In the genomic region with DNA sequence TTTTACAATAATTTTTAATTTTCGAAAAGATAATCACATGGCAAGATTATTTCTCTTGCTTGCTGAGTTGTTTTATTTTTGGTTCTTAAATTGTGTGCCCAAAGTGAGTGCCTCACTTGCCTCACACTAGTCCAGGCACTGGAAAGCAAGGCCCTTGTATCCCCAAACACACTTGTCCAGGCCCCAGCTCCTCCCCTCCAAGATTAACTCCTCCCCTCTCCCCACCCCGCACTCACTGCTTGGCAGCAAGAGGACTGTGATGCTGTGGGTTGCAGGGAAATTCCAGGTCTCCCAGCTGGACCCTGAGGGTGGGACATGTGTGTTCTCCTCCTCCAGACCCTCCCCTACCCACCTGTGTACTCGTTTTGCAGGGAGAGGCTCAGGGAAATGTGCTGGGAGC, we compare ENCODE assay signal across 28 cellular contexts. TPM values are rescaled to one million over a fixed set of nuclear protein-coding genes. Genes with fewer than 3 reads are reported as not detected.
DNase-seq lines count a peak whose midpoint lies in the region; ATAC-seq, FAIRE-seq and TF ChIP-seq lines count a peak whose summit lies in the region.
"Had no signal": no experiment of that assay in that cellular context is flagged by ENCODE, and none has a peak within 500 bp of the region (broad histone marks: within the 10 kb centered on the region; RNA-seq: fewer than 3 reads in every experiment).

No MANE protein-coding gene starts in this region.

- H2BK12ac ChIP-seq in neuronal stem cell (ENCODE audit: low read length): no peak overlapping the region

- H3K4me3 ChIP-seq in HCT116 (replicated peaks in 1 of 2; ENCODE audit: low read depth in 1 of 2, low read length in 2 of 2) (no peak overlapping the region), K562 (no peak overlapping the region), neuronal stem cell (ENCODE audit: low read length in 2 of 2) (peak overlapping the region in 1 of 2 donors; percentile 68)
- H3K4me3 ChIP-seq: BLaER1 had no signal

- no peak for TF ChIP-seq CTCF in HCT116 (IDR thresholded peaks at IDR 0.05 in 2 of 3, conservative IDR thresholded peaks at IDR 0.05 in 1 of 3; ENCODE audit: borderline replicate concordance in 1 of 3, insufficient read depth in 1 of 3, low read depth in 2 of 3, low read length in 2 of 3)
- no peak for TF ChIP-seq CTCF in K562 (IDR thresholded peaks at IDR 0.05 in 2 of 3, conservative IDR thresholded peaks at IDR 0.05 in 1 of 3; ENCODE audit: insufficient read depth in 2 of 3, low read depth in 1 of 3, low read length in 3 of 3)

- intact Hi-C loops in HCT116 (cut with micrococcal nuclease) (no loop called here), K562 (cut with micrococcal nuclease) (no loop called here)

- no peak overlapping the region for H3K4me2 ChIP-seq in HCT116 (ENCODE audit: low read length)
- peak overlapping the region; percentile 2; the same call in 1 of the 2 replicates for H3K4me2 ChIP-seq in K562 (ENCODE audit: insufficient read depth, low read length)
- H3K4me2 ChIP-seq in neuronal stem cell (ENCODE audit: insufficient read depth, low read length, poor library complexity, severe bottlenecking): no peak overlapping the region
- H3K4me2 ChIP-seq: BLaER1 had no signal

- no peak for TF ChIP-seq EP300 in K562 (IDR thresholded peaks at IDR 0.05; ENCODE audit: low read length)

- H4K91ac ChIP-seq in neuronal stem cell (ENCODE audit: low read depth, low read length, poor library complexity): no peak overlapping the region

- RAD21 ChIA-PET in HCT116 (lab: Charles Lee; ENCODE audit: low non-redundant PET in 1 of 2, low total read pairs in 2 of 2, uncharacterized antibody in 2 of 2, unreplicated experiment in 2 of 2): no interaction called here

- no peaks in the 10 kb centered on the region for H3K4me1 ChIP-seq in HCT116 (ENCODE audit: control insufficient read depth in 1 of 2, insufficient read depth in 2 of 2, low read length in 2 of 2)
- H3K4me1 ChIP-seq in K562 (replicated peaks in 1 of 2; ENCODE audit: control insufficient read depth in 2 of 2, insufficient read depth in 2 of 2, low read length in 2 of 2): peaks cover 15 to 20% of the 10 kb centered on the region in 2 experiments
- no peaks in the 10 kb centered on the region for H3K4me1 ChIP-seq in neuronal stem cell (ENCODE audit: control insufficient read depth in 2 of 2, insufficient read depth in 1 of 2, low read depth in 1 of 2, low read length in 2 of 2)
- H3K4me1 ChIP-seq: BE2C had no signal

- H2BK120ac ChIP-seq in neuronal stem cell (ENCODE audit: low read depth, low read length): no peak overlapping the region

- in situ Hi-C loops in K562 (cut with MboI): no loop called here

- H3K36me3 ChIP-seq in HCT116 (ENCODE audit: control insufficient read depth in 1 of 2, insufficient read depth in 2 of 2, low read length in 2 of 2) (no peaks in the 10 kb centered on the region), K562 (ENCODE audit: control insufficient read depth, insufficient read depth, low read length) (no peaks in the 10 kb centered on the region), neuronal stem cell (replicated peaks in 1 of 2; ENCODE audit: control insufficient read depth in 2 of 2, insufficient read depth in 2 of 2, low read length in 2 of 2) (no peaks in the 10 kb centered on the region)
- H3K36me3 ChIP-seq: BE2C, BLaER1 had no signal

- H3K27ac ChIP-seq in HCT116 (ENCODE audit: low read depth, low read length) (no peak overlapping the region), K562 (ENCODE audit: extremely low read depth, low read depth, low read length) (no peak overlapping the region), neuronal stem cell (replicated peaks; ENCODE audit: low read length) (no peak overlapping the region)
- H3K27ac ChIP-seq: BLaER1 had no signal

- H2BK5ac ChIP-seq in neuronal stem cell (ENCODE audit: low read length): no peak overlapping the region

- ATAC-seq in HCT116: peak; percentile 58; the same call in 1 of the 2 replicates
- peak; percentile 90 for ATAC-seq in K562

- H2BK15ac ChIP-seq in neuronal stem cell (ENCODE audit: low read length): no peak overlapping the region

- H3K14ac ChIP-seq in neuronal stem cell (ENCODE audit: low read length): peak overlapping the region; percentile 25

- POLR2A ChIA-PET in HCT116 (lab: Charles Lee): no interaction called here
- POLR2A ChIA-PET in K562 (lab: Yijun Ruan, JAX): interaction anchor here (0.8 to 1.0 kb wide), 5 partner anchors 9 to 206 kb away, joined by 3 to 4 read pairs (median 4); no protein-coding TSS in a partner anchor

- H3K9ac ChIP-seq in HCT116 (ENCODE audit: low read length) (no peak overlapping the region), K562 (ENCODE audit: insufficient read depth in 1 of 2, low read depth in 2 of 2, low read length in 2 of 2) (0 out of 4 replicates have a peak overlapping the region, but pooled peaks of 1 of the 2 experiments have one; percentile 17), neuronal stem cell (ENCODE audit: low read depth, low read length, poor library complexity) (no peak overlapping the region)
- H3K9ac ChIP-seq: BLaER1 had no signal

- TF ChIP-seq RAD21 in HCT116 (IDR thresholded peaks at IDR 0.05; ENCODE audit: low read depth) (no peak), K562 (CRISPR knock-in tag; conservative IDR thresholded peaks at IDR 0.05 in 1 of 2, IDR thresholded peaks at IDR 0.05 in 1 of 2) (no peak)

- DNase-seq in HCT116 (ENCODE audit: low read depth, low spot score): no peak
- DNase-seq in K562 (ENCODE audit: extremely low read depth in 1 of 4, low spot score in 3 of 4): peak in 3 of 4 experiments; percentile 26 to 63 (median 48)
- no peak for DNase-seq in neuronal stem cell (ENCODE audit: low spot score)
- DNase-seq in ureter (ENCODE audit: low spot score): peak; percentile 12
- DNase-seq in NCI-H69 (lab: John Stamatoyannopoulos, UW): no peak
- no peak for DNase-seq in NCI-H1417 treated with DMSO at 0.1 percent for 48 hours (lab: John Stamatoyannopoulos, UW)
- DNase-seq in DMS53 treated with DMSO at 0.1 percent for 48 hours (lab: John Stamatoyannopoulos, UW; ENCODE audit: unreplicated experiment): no peak
- DNase-seq: 8988T; ACHN; BE2C; C1 segment of cervical spinal cord; CD4-positive, alpha-beta memory T cell; CD4-positive, CD25-positive, alpha-beta regulatory T cell; CD8-positive, alpha-beta memory T cell; COR-L47; DMS 273 treated with DMSO at 0.1 percent for 48 hours; DMS153; DMS53; DMS79 treated with DMSO at 0.1 percent for 48 hours; GF-D8 had no signal

- no peak overlapping the region for H3K4ac ChIP-seq in neuronal stem cell (ENCODE audit: low read length)

- no peaks in the 10 kb centered on the region for H3K9me1 ChIP-seq in K562 (ENCODE audit: control insufficient read depth, insufficient read depth, low read length)

- BruUV-seq in HCT116 (replicated peaks; lab: Mats Ljungman, UMichigan): no TSS peak
- BruUV-seq in K562 (replicated peaks; lab: Mats Ljungman, UMichigan): no TSS peak

- H3K9me2 ChIP-seq in HCT116 (ENCODE audit: insufficient read depth): no peaks in the 10 kb centered on the region

- no peaks in the 10 kb centered on the region for H3K79me1 ChIP-seq in neuronal stem cell (ENCODE audit: low read depth, low read length)

- no peak overlapping the region for H2AK5ac ChIP-seq in neuronal stem cell (ENCODE audit: low read depth, low read length)

- H3K9me3 ChIP-seq in HCT116 (ENCODE audit: control insufficient read depth in 1 of 2, insufficient read depth in 1 of 2, low read depth in 1 of 2, low read length in 2 of 2) (no peaks in the 10 kb centered on the region), K562 (replicated peaks; ENCODE audit: control insufficient read depth, insufficient read depth, low read depth, low read length) (no peaks in the 10 kb centered on the region), neuronal stem cell (replicated peaks in 1 of 2; ENCODE audit: control insufficient read depth in 2 of 2, insufficient read depth in 1 of 2, low read depth in 1 of 2, low read length in 2 of 2) (peaks cover 0 to 45% of the 10 kb centered on the region in 2 donors)
- H3K9me3 ChIP-seq: BE2C, BLaER1 had no signal

- no peak overlapping the region for H4K8ac ChIP-seq in neuronal stem cell (ENCODE audit: low read depth, low read length)

- CTCF ChIA-PET in HCT116 (lab: Charles Lee) (no interaction called here), K562 (lab: Yijun Ruan, JAX; ENCODE audit: low intra/inter-chr PET ratio) (no interaction called here)

- H3K27me3 ChIP-seq in HCT116 (ENCODE audit: insufficient read depth, low read length) (peaks cover 20% of the 10 kb centered on the region; the same call in 1 of the 2 replicates), K562 (ENCODE audit: control insufficient read depth in 2 of 2, insufficient read depth in 2 of 2, low read length in 2 of 2) (no peaks in the 10 kb centered on the region), neuronal stem cell (ENCODE audit: control insufficient read depth in 3 of 3, insufficient read depth in 3 of 3, low read depth in 1 of 3, low read length in 3 of 3) (peaks cover 0 to 6% (median 1%) of the 10 kb centered on the region in 3 experiments)
- H3K27me3 ChIP-seq: BE2C, BLaER1 had no signal

- H4K20me1 ChIP-seq in HCT116 (ENCODE audit: insufficient read depth) (no peaks in the 10 kb centered on the region), K562 (replicated peaks; ENCODE audit: control insufficient read depth, insufficient read depth, low read length) (no peaks in the 10 kb centered on the region)
- H4K20me1 ChIP-seq: BLaER1 had no signal

- H3K23ac ChIP-seq in neuronal stem cell (ENCODE audit: low read depth, low read length, poor library complexity): no peak overlapping the region

- TF ChIP-seq POLR2A in HCT116 (IDR thresholded peaks at IDR 0.05; ENCODE audit: borderline replicate concordance, extremely low read depth, insufficient read depth, insufficient read length) (no peak), K562 (conservative IDR thresholded peaks at IDR 0.05) (no peak)

- WGBS in K562 (ENCODE audit: insufficient coverage, low coverage, missing lambda C conversion rate): 13% methylated on average over 3 of the region's 3 CpGs
- WGBS in neuronal stem cell (ENCODE audit: extremely low coverage in 2 of 2, insufficient read length in 2 of 2, insufficient replicate concordance in 1 of 2), 2 donors: no CpG with 5 or more reads among the region's 3 CpGs

- H2AFZ ChIP-seq in HCT116 (ENCODE audit: low read depth, low read length, poor library complexity, severe bottlenecking) (no peak overlapping the region), K562 (ENCODE audit: low read depth, low read length) (peak overlapping the region; percentile 81), neuronal stem cell (ENCODE audit: low read length) (no peak overlapping the region)

- no peak overlapping the region for H3K18ac ChIP-seq in neuronal stem cell (ENCODE audit: low read length)

- FAIRE-seq in K562 (lab: Jason Lieb, UNC): peak; percentile 51
- FAIRE-seq: A204.1, G401.6, GM12891, GM19239 had no signal

- H3K79me2 ChIP-seq in HCT116 (ENCODE audit: insufficient read depth, low read length) (no peaks in the 10 kb centered on the region), K562 (ENCODE audit: control insufficient read depth, insufficient read depth, low read length) (no peaks in the 10 kb centered on the region; the same call in 2 of the 3 replicates)

RNA-seq across cellular contexts. Expression of gene SIGLEC12, which starts 3.9 kb away (rescaled TPM):
- not detected for total RNA-seq in HCT116 (2021; ENCODE audit: unreplicated experiment)
- not detected in 2 replicates for polyA plus RNA-seq in HCT116 (2012)
- total RNA-seq in K562 (2011; cell fraction: chromatin; rRNA removed; ENCODE audit: low replicate concordance): 1.7 and 3.3 TPM in 2 replicates
- 3.0 TPM in 2 replicates for total RNA-seq in K562 (2011; cell fraction: nucleolus; rRNA removed)
- total RNA-seq in K562 (2011; cell fraction: nucleoplasm; rRNA removed): 2.5 and 2.7 TPM in 2 replicates
- total RNA-seq in K562 (2014; rRNA removed): 0.45 and 0.69 TPM in 2 replicates
- total RNA-seq in K562 (2014; rRNA removed; fragmentation: Illumina TruSeq; extraction: Trizol): 0.26 and 0.33 TPM in 2 replicates
- 0.83 and 0.90 TPM in 2 replicates for total RNA-seq in K562 (2015; rRNA removed; fragmentation: Illumina TruSeq; extraction: Trizol)
- total RNA-seq in K562 (2021): 0.69 and 0.83 TPM in 2 replicates
- 1.3 and 3.1 TPM in 2 replicates for polyA plus RNA-seq in K562 (2011; rRNA removed)
- 1.9 and 2.3 TPM in 2 replicates for polyA plus RNA-seq in K562 (2011; cell fraction: cytosol; rRNA removed)
- 7.8 and 9.4 TPM in 2 replicates for polyA plus RNA-seq in K562 (2011; cell fraction: nucleus; rRNA removed)
- polyA plus RNA-seq in K562 (2012): 0.90 and 2.6 TPM in 2 replicates
- 0.61 and 1.3 TPM in 2 replicates for polyA plus RNA-seq in K562 (2014; fragmentation: Illumina TruSeq; extraction: Trizol)
- under 1 TPM; 0.08 to 0.10 TPM for polyA plus RNA-seq in K562 (2014; fragmentation: Nextera tagmentation; extraction: Ambion mirVana)
- polyA plus RNA-seq in K562 (2014; rRNA removed): 0.54 and 0.85 TPM in 2 replicates
- 2.0 and 2.7 TPM in 2 replicates for polyA minus RNA-seq in K562 (2011; rRNA and poly(A)+ RNA removed)
- polyA minus RNA-seq in K562 (2011; cell fraction: cytosol; rRNA and poly(A)+ RNA removed): 1.5 TPM in 1 of 2 replicates, not detected in the other
- polyA minus RNA-seq in K562 (2011; cell fraction: nucleus; rRNA and poly(A)+ RNA removed): 2.7 and 6.8 TPM in 2 replicates
- polyA plus RNA-seq in neuronal stem cell (2013, experiment 1 of 2): not detected
- polyA plus RNA-seq in neuronal stem cell (2013, experiment 2 of 2): not detected
- total RNA-seq in ureter: 0.34 TPM
- total RNA-seq: A673; CD4-positive, alpha-beta memory T cell; CD4-positive, CD25-positive, alpha-beta regulatory T cell had no signal
- polyA plus RNA-seq: AG04450; CD4-positive, alpha-beta memory T cell had no signal

RNA-seq across cellular contexts. Expression of gene CEACAM18, which starts 19.3 kb away (rescaled TPM):
- total RNA-seq in HCT116 (2021; ENCODE audit: unreplicated experiment) (not detected), K562 (2014; rRNA removed) (0.09 and 0.16 TPM in 2 replicates), K562 (2014; rRNA removed; fragmentation: Illumina TruSeq; extraction: Trizol) (0.22 TPM in 1 of 2 replicates, not detected in the other), K562 (2015; rRNA removed; fragmentation: Illumina TruSeq; extraction: Trizol) (0.18 and 0.23 TPM in 2 replicates), K562 (2021) (0.16 and 0.24 TPM in 2 replicates), ureter (not detected)
- polyA plus RNA-seq in HCT116 (2012): not detected in 2 replicates
- 0.67 and 0.93 TPM in 2 replicates for total RNA-seq in K562 (2011; cell fraction: chromatin; rRNA removed; ENCODE audit: low replicate concordance)
- 0.17 and 0.66 TPM in 2 replicates for total RNA-seq in K562 (2011; cell fraction: nucleolus; rRNA removed)
- total RNA-seq in K562 (2011; cell fraction: nucleoplasm; rRNA removed): 1.0 and 1.4 TPM in 2 replicates
- polyA plus RNA-seq in K562 (2011; rRNA removed) (0.07 and 0.11 TPM in 2 replicates), K562 (2014; fragmentation: Illumina TruSeq; extraction: Trizol) (not detected in 2 replicates), K562 (2014; fragmentation: Nextera tagmentation; extraction: Ambion mirVana) (under 1 TPM in 1 of 2 experiments, not detected in 1; 0.08 TPM), K562 (2014; rRNA removed) (not detected in 2 replicates)
- polyA plus RNA-seq in K562 (2011; cell fraction: cytosol; rRNA removed): 0.07 TPM in 1 of 2 replicates, not detected in the other
- 0.11 and 0.13 TPM in 2 replicates for polyA plus RNA-seq in K562 (2011; cell fraction: nucleus; rRNA removed)
- 0.06 and 0.13 TPM in 2 replicates for polyA plus RNA-seq in K562 (2012)
- polyA minus RNA-seq in K562 (2011; rRNA and poly(A)+ RNA removed): 0.60 TPM in 1 of 2 replicates, not detected in the other
- not detected in 2 replicates for polyA minus RNA-seq in K562 (2011; cell fraction: cytosol; rRNA and poly(A)+ RNA removed)
- 0.56 TPM in 1 of 2 replicates, not detected in the other for polyA minus RNA-seq in K562 (2011; cell fraction: nucleus; rRNA and poly(A)+ RNA removed)
- not detected for polyA plus RNA-seq in neuronal stem cell (2013, experiment 1 of 2)
- not detected for polyA plus RNA-seq in neuronal stem cell (2013, experiment 2 of 2)
- total RNA-seq: A673; CD4-positive, alpha-beta memory T cell; CD4-positive, CD25-positive, alpha-beta regulatory T cell; CD8-positive, alpha-beta memory T cell had no signal
- polyA plus RNA-seq: AG04450; CD14-positive monocyte; CD4-positive, alpha-beta memory T cell; CD4-positive, CD25-positive, alpha-beta regulatory T cell; CD8-positive, alpha-beta memory T cell had no signal

RNA-seq across cellular contexts. Expression of gene SIGLEC6, which starts 33.8 kb away (rescaled TPM):
- total RNA-seq in HCT116 (2021; ENCODE audit: unreplicated experiment) (not detected), K562 (2014; rRNA removed) (1.00 and 1.0 TPM in 2 replicates), K562 (2014; rRNA removed; fragmentation: Illumina TruSeq; extraction: Trizol) (0.73 TPM in 2 replicates), K562 (2015; rRNA removed; fragmentation: Illumina TruSeq; extraction: Trizol) (17.5 and 21.9 TPM in 2 replicates), K562 (2021) (0.58 and 0.71 TPM in 2 replicates), ureter (2.2 TPM)
- not detected in 2 replicates for polyA plus RNA-seq in HCT116 (2012)
- 0.67 TPM in 1 of 2 replicates, not detected in the other for total RNA-seq in K562 (2011; cell fraction: chromatin; rRNA removed; ENCODE audit: low replicate concordance)
- total RNA-seq in K562 (2011; cell fraction: nucleolus; rRNA removed): 0.26 and 0.67 TPM in 2 replicates
- total RNA-seq in K562 (2011; cell fraction: nucleoplasm; rRNA removed): 0.46 and 0.51 TPM in 2 replicates
- polyA plus RNA-seq in K562 (2011; rRNA removed) (0.57 and 1.8 TPM in 2 replicates), K562 (2014; fragmentation: Illumina TruSeq; extraction: Trizol) (0.59 and 0.65 TPM in 2 replicates), K562 (2014; fragmentation: Nextera tagmentation; extraction: Ambion mirVana) (under 1 TPM; 0.03 to 0.13 TPM), K562 (2014; rRNA removed) (0.77 and 0.81 TPM in 2 replicates)
- 0.49 and 1.0 TPM in 2 replicates for polyA plus RNA-seq in K562 (2011; cell fraction: cytosol; rRNA removed)
- polyA plus RNA-seq in K562 (2011; cell fraction: nucleus; rRNA removed): 1.4 and 2.2 TPM in 2 replicates
- 7.2 and 41.7 TPM in 2 replicates for polyA plus RNA-seq in K562 (2012)
- polyA minus RNA-seq in K562 (2011; rRNA and poly(A)+ RNA removed): 0.81 and 1.6 TPM in 2 replicates
- polyA minus RNA-seq in K562 (2011; cell fraction: cytosol; rRNA and poly(A)+ RNA removed): not detected in 2 replicates
- 0.27 and 1.4 TPM in 2 replicates for polyA minus RNA-seq in K562 (2011; cell fraction: nucleus; rRNA and poly(A)+ RNA removed)
- polyA plus RNA-seq in neuronal stem cell (2013, experiment 1 of 2): not detected
- not detected for polyA plus RNA-seq in neuronal stem cell (2013, experiment 2 of 2)
- total RNA-seq: A673; CD4-positive, alpha-beta memory T cell; CD4-positive, CD25-positive, alpha-beta regulatory T cell; CD8-positive, alpha-beta memory T cell had no signal
- polyA plus RNA-seq: AG04450; CD14-positive monocyte; CD4-positive, CD25-positive, alpha-beta regulatory T cell; CD8-positive, alpha-beta memory T cell had no signal

RNA-seq across cellular contexts. Expression of gene SIGLEC8, which starts 39.4 kb away (rescaled TPM):
- total RNA-seq in HCT116 (2021; ENCODE audit: unreplicated experiment): not detected
- polyA plus RNA-seq in HCT116 (2012): not detected in 2 replicates
- total RNA-seq in K562 (2011; cell fraction: chromatin; rRNA removed; ENCODE audit: low replicate concordance): 0.65 and 2.4 TPM in 2 replicates
- total RNA-seq in K562 (2011; cell fraction: nucleolus; rRNA removed): 0.50 and 0.79 TPM in 2 replicates
- 0.53 and 0.95 TPM in 2 replicates for total RNA-seq in K562 (2011; cell fraction: nucleoplasm; rRNA removed)
- 0.45 and 0.59 TPM in 2 replicates for total RNA-seq in K562 (2014; rRNA removed)
- 0.22 and 0.29 TPM in 2 replicates for total RNA-seq in K562 (2014; rRNA removed; fragmentation: Illumina TruSeq; extraction: Trizol)
- total RNA-seq in K562 (2015; rRNA removed; fragmentation: Illumina TruSeq; extraction: Trizol): 0.45 and 0.65 TPM in 2 replicates
- 0.44 and 0.49 TPM in 2 replicates for total RNA-seq in K562 (2021)
- polyA plus RNA-seq in K562 (2011; rRNA removed): 0.61 and 0.76 TPM in 2 replicates
- polyA plus RNA-seq in K562 (2011; cell fraction: cytosol; rRNA removed): 0.74 and 1.2 TPM in 2 replicates
- 1.3 and 1.8 TPM in 2 replicates for polyA plus RNA-seq in K562 (2011; cell fraction: nucleus; rRNA removed)
- polyA plus RNA-seq in K562 (2012): 0.91 and 2.7 TPM in 2 replicates
- polyA plus RNA-seq in K562 (2014; fragmentation: Illumina TruSeq; extraction: Trizol): 0.39 and 0.44 TPM in 2 replicates
- under 1 TPM; 0.04 to 0.07 TPM for polyA plus RNA-seq in K562 (2014; fragmentation: Nextera tagmentation; extraction: Ambion mirVana)
- 0.19 and 0.25 TPM in 2 replicates for polyA plus RNA-seq in K562 (2014; rRNA removed)
- polyA minus RNA-seq in K562 (2011; rRNA and poly(A)+ RNA removed): 0.25 and 0.48 TPM in 2 replicates
- 1.5 TPM in 1 of 2 replicates, not detected in the other for polyA minus RNA-seq in K562 (2011; cell fraction: cytosol; rRNA and poly(A)+ RNA removed)
- 0.54 TPM in 1 of 2 replicates, not detected in the other for polyA minus RNA-seq in K562 (2011; cell fraction: nucleus; rRNA and poly(A)+ RNA removed)
- not detected for polyA plus RNA-seq in neuronal stem cell (2013, experiment 1 of 2)
- polyA plus RNA-seq in neuronal stem cell (2013, experiment 2 of 2): not detected
- total RNA-seq in ureter: 6.3 TPM
- total RNA-seq: A673; CD4-positive, alpha-beta memory T cell; CD4-positive, CD25-positive, alpha-beta regulatory T cell; CD8-positive, alpha-beta memory T cell had no signal
- polyA plus RNA-seq: AG04450; CD14-positive monocyte; CD4-positive, alpha-beta memory T cell; CD4-positive, CD25-positive, alpha-beta regulatory T cell; CD8-positive, alpha-beta memory T cell had no signal

Comparison
In these comparisons a context has a peak if more than half of its experiments do, and no peak if none do; other contexts are left out.
1. DNase-seq: peak in K562 (3 of 4) and ureter (single experiment); none in HCT116 (single experiment), neuronal stem cell (single experiment), NCI-H69 (single experiment), NCI-H1417 treated with DMSO at 0.1 percent for 48 hours (single experiment) and DMS53 treated with DMSO at 0.1 percent for 48 hours (single experiment).